In the genomic region with DNA sequence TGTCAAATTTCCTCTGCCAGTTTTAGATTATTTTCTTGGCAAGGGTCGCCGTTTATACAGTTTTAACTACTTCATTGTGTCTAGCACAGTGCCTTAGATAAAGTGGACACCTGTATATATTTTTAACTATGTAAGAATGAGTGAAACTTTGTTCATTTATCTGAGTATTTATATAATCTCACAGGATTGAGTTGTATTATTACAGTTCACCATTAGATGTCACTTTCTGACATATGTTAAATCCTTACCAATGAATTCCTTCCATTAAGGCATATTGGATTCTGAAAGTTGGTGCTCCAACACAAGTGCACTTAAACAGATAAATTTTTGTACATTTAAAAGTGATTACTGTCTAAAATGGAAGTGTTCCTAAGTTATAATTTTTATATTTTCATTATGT, we compare ENCODE assay signal across 9 cellular contexts.
DNase-seq lines count a peak whose midpoint lies in the region; ATAC-seq and TF ChIP-seq lines count a peak whose summit lies in the region.
"Had no signal": no experiment of that assay in that cellular context is flagged by ENCODE, and none has a peak within 500 bp of the region (broad histone marks: within the 10 kb centered on the region; RNA-seq: fewer than 3 reads in every experiment).

No MANE protein-coding gene starts in this region.

- H3K79me2 ChIP-seq in OCI-LY3 (ENCODE audit: low read length) = no peaks in the 10 kb centered on the region

- no peaks in the 10 kb centered on the region for H3K36me3 ChIP-seq in OCI-LY3 (replicated peaks; ENCODE audit: low read depth, low read length)

- H3K4me3 ChIP-seq in OCI-LY3 (ENCODE audit: low read length) (no peak overlapping the region), fibroblast of mammary gland (ENCODE audit: control insufficient read depth, low read depth, low read length) (no peak overlapping the region)
- H3K4me3 ChIP-seq: skin epidermis had no signal

- no peak for ATAC-seq in HG02798 (IDR thresholded peaks at IDR 0.05; ENCODE audit: poor library complexity, unreplicated experiment)

- no peaks in the 10 kb centered on the region for H3K9me3 ChIP-seq in OCI-LY3 (ENCODE audit: insufficient read depth, low read length)

- H3K4me2 ChIP-seq in OCI-LY3 (ENCODE audit: low read length) = no peak overlapping the region

- no peak overlapping the region for H3K9ac ChIP-seq in OCI-LY3 (ENCODE audit: low read length)

- TF ChIP-seq CTCF in OCI-LY3 (IDR thresholded peaks at IDR 0.05; ENCODE audit: low read depth, low read length) (peak; percentile 45), fibroblast of mammary gland (conservative IDR thresholded peaks at IDR 0.05; ENCODE audit: control insufficient read depth, insufficient read depth, low read depth, low read length) (peak; percentile 36)

- H4K20me1 ChIP-seq in OCI-LY3 (ENCODE audit: insufficient read depth, low read length) = no peaks in the 10 kb centered on the region

- no peak overlapping the region for H2AFZ ChIP-seq in OCI-LY3 (ENCODE audit: low read depth, low read length)

- H3K27me3 ChIP-seq in OCI-LY3 (ENCODE audit: low read depth, low read length) = no peaks in the 10 kb centered on the region

- H3K4me1 ChIP-seq in OCI-LY3 (ENCODE audit: low read length) = peaks cover 12% of the 10 kb centered on the region

- DNase-seq in NCI-H82 (lab: John Stamatoyannopoulos, UW) = peak; percentile 18
- no peak for DNase-seq in NCI-H82 treated with DMSO at 0.1 percent for 48 hours (lab: John Stamatoyannopoulos, UW; ENCODE audit: unreplicated experiment)
- DNase-seq in fibroblast of mammary gland (ENCODE audit: low read depth) = peak; percentile 64
- DNase-seq in superior temporal gyrus (ENCODE audit: extremely low spot score) = peak; percentile 73
- no peak for DNase-seq in UCSD-AML1 (lab: John Stamatoyannopoulos, UW; ENCODE audit: unreplicated experiment)
- DNase-seq in activated CD8-positive, alpha-beta memory T cell treated with anti-CD3 and anti-CD28 coated beads, Interleukin-2, amount 50 U/mL, for 4 hours = no peak

- H3K27ac ChIP-seq in OCI-LY3 (ENCODE audit: low read length) = no peak overlapping the region
- H3K27ac ChIP-seq: skin epidermis had no signal

Comparison
In these comparisons a context has a peak if more than half of its experiments do, and no peak if none do; other contexts are left out.
1. DNase-seq: peak in NCI-H82 (single experiment), fibroblast of mammary gland (single experiment) and superior temporal gyrus (single experiment); none in NCI-H82 treated with DMSO at 0.1 percent for 48 hours (single experiment), UCSD-AML1 (single experiment) and activated CD8-positive, alpha-beta memory T cell treated with anti-CD3 and anti-CD28 coated beads, Interleukin-2, amount 50 U/mL, for 4 hours (single experiment).